Comparison of ENCODE assay signal across 1 cellular context in genomic region chr16:75029854-75030253, GRCh38.
A peak's percentile ranks its signal among the peaks of the same experiment; 100 is the strongest.
TF ChIP-seq lines count a peak whose summit lies in the region.

No MANE protein-coding gene starts in this region.

TF ChIP-seq in HepG2, 621 proteins besides CTCF, POLR2A, EP300 and RAD21:
- TF ChIP-seq FOXA1 (IDR thresholded peaks at IDR 0.05) (peak; percentile 6; the same call in 1 of the 2 replicates), FOXA1 (CRISPR knock-in tag; IDR thresholded peaks at IDR 0.05) (no peak), ATF1 (CRISPR knock-in tag; IDR thresholded peaks at IDR 0.05) (no peak)
